9 cellular contexts compared by ENCODE assay signal in the genomic region with DNA sequence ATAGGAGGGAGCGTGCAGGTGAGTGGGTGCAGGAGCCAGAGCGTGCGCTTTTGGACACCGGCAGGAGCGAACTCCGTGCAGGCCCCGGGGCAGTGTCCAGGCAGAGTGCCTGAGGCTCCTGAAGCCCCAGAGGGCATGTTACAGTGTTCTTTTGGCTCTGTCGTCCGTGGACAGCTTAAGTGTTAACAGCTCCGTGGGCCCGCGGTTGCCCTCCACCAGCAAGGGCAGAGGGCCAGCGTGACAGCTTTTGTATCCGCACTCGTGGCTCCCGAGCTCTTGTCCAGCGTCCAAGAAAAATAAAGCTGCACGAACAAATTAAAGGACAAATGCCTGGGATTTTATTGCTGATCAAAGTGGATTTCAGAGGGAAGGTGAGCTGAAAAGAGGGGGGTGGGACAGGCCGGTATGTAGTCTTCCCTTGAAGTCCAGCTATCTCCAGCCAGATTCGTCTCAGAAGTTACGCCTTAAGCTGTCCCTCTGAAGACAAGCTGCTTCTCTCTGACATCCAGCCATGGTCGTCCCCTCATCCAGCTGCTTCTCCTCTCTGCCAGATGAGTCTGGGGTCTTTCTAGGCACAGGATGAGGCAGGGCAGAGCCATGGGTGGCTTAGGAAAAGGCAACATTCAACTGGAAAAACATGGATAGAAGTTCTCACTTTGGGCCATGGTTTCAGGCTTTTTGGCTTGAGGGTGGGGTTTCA. TPM values are rescaled to one million over a fixed set of nuclear protein-coding genes. Genes with fewer than 3 reads are reported as not detected.
DNase-seq lines count a peak whose midpoint lies in the region; ATAC-seq and TF ChIP-seq lines count a peak whose summit lies in the region.
"Had no signal": no experiment of that assay in that cellular context is flagged by ENCODE, and none has a peak within 500 bp of the region (broad histone marks: within the 10 kb centered on the region; RNA-seq: fewer than 3 reads in every experiment).

No MANE protein-coding gene starts in this region.

- POLR2A ChIA-PET in activated CD8-positive, alpha-beta T cell treated with anti-CD3 and anti-CD28 coated beads for 36 hours (lab: Charles Lee), result interaction anchor here (0.8 to 2.0 kb wide), 7 partner anchors 9 to 198 kb away, joined by 3 to 6 read pairs (median 4); partner anchors contain the start of gene CD6

- intact Hi-C loops in activated CD8-positive, alpha-beta T cell treated with anti-CD3 and anti-CD28 coated beads for 36 hours (cut with micrococcal nuclease), result no loop called here

- no peak for TF ChIP-seq CTCF in HFF-Myc (IDR thresholded peaks at IDR 0.05; ENCODE audit: low read depth, low read length, missing control alignments)
- no peak for TF ChIP-seq CTCF in activated CD8-positive, alpha-beta T cell treated with anti-CD3 and anti-CD28 coated beads for 36 hours (IDR thresholded peaks at IDR 0.05)
- no peak for TF ChIP-seq CTCF in right atrium auricular region (IDR thresholded peaks at IDR 0.05)

- peak overlapping the region; percentile 93 to 95 for H3K27ac ChIP-seq in right atrium auricular region
- H3K27ac ChIP-seq in skin epidermis, result peak overlapping the region; percentile 77 to 98 (median 93)

- peak overlapping the region; percentile 90 for H3K4me3 Mint-ChIP-seq in activated CD8-positive, alpha-beta T cell treated with anti-CD3 and anti-CD28 coated beads for 36 hours

- H3K4me1 Mint-ChIP-seq in activated CD8-positive, alpha-beta T cell treated with anti-CD3 and anti-CD28 coated beads for 36 hours (ENCODE audit: low read depth), result peaks cover 61% of the 10 kb centered on the region

- H3K4me3 ChIP-seq in HFF-Myc (replicated peaks; ENCODE audit: low read depth, low read length) (peak overlapping the region; percentile 85), right atrium auricular region (peak overlapping the region in 1 of 2 donors; percentile 83), skin epidermis (peak overlapping the region in 2 of 7 experiments; percentile 63 to 73)

- H3K4me1 ChIP-seq in right atrium auricular region, result peaks cover 0 to 51% of the 10 kb centered on the region in 2 donors

- DNase-seq in HFF-Myc (ENCODE audit: extremely low read depth, low read depth), result no peak
- DNase-seq in activated CD8-positive, alpha-beta T cell treated with anti-CD3 and anti-CD28 coated beads for 36 hours, result no peak
- DNase-seq in right atrium auricular region (ENCODE audit: low spot score), result no peak
- no peak for DNase-seq in stimulated activated CD8-positive, alpha-beta memory T cell treated with anti-CD3 and anti-CD28 coated beads, Interleukin-4, amount 100 ng/mL, for 48 hours
- DNase-seq in T1000 (lab: John Stamatoyannopoulos, UW), result no peak
- no peak for DNase-seq in hepatic stellate cell (ENCODE audit: low spot score)
- DNase-seq: activated CD4-positive, alpha-beta T cell treated with anti-CD3 and anti-CD28 coated beads, Interleukin-2, amount 50 U/mL, for 1 hour had no signal

- H3K36me3 Mint-ChIP-seq in activated CD8-positive, alpha-beta T cell treated with anti-CD3 and anti-CD28 coated beads for 36 hours (ENCODE audit: low read depth), result peaks cover 17% of the 10 kb centered on the region

- peak overlapping the region; percentile 97 for H3K27ac Mint-ChIP-seq in activated CD8-positive, alpha-beta T cell treated with anti-CD3 and anti-CD28 coated beads for 36 hours

- H3K27me3 ChIP-seq in right atrium auricular region, result no peaks in the 10 kb centered on the region

- H3K27me3 Mint-ChIP-seq in activated CD8-positive, alpha-beta T cell treated with anti-CD3 and anti-CD28 coated beads for 36 hours, result no peaks in the 10 kb centered on the region

- no peaks in the 10 kb centered on the region for H3K36me3 ChIP-seq in right atrium auricular region

- CTCF ChIA-PET in activated CD8-positive, alpha-beta T cell treated with anti-CD3 and anti-CD28 coated beads for 36 hours (lab: Charles Lee), result interaction anchor here (1.0 to 7.4 kb wide), 8 partner anchors 10 to 423 kb away, joined by 3 to 88 read pairs (median 3); partner anchors contain the start of gene PRPF19

- H3K9me3 Mint-ChIP-seq in activated CD8-positive, alpha-beta T cell treated with anti-CD3 and anti-CD28 coated beads for 36 hours, result no peaks in the 10 kb centered on the region

- no peaks in the 10 kb centered on the region for H3K9me3 ChIP-seq in right atrium auricular region

- no peak for ATAC-seq in activated CD8-positive, alpha-beta T cell treated with anti-CD3 and anti-CD28 coated beads for 36 hours
- ATAC-seq in GM19328 (IDR thresholded peaks at IDR 0.05; ENCODE audit: unreplicated experiment), result no peak

RNA-seq across cellular contexts. Expression of gene TMEM109, which starts 1.0 kb away (rescaled TPM):
- 100 to 1,000 TPM in 1 of 2 experiments, 10 to 100 TPM in 1; 93.2 to 101 TPM for total RNA-seq in activated CD8-positive, alpha-beta T cell treated with anti-CD3 and anti-CD28 coated beads for 36 hours
- total RNA-seq in right atrium auricular region, result 100 to 1,000 TPM; 119 to 124 TPM

RNA-seq across cellular contexts. Expression of gene PRPF19, which starts 6.6 kb away (rescaled TPM):
- 100 to 1,000 TPM; 142 to 150 TPM for total RNA-seq in activated CD8-positive, alpha-beta T cell treated with anti-CD3 and anti-CD28 coated beads for 36 hours
- total RNA-seq in right atrium auricular region, result 10 to 100 TPM; 20.3 to 46.2 TPM

RNA-seq across cellular contexts. Expression of gene TMEM132A, which starts 11.3 kb away (rescaled TPM):
- total RNA-seq in activated CD8-positive, alpha-beta T cell treated with anti-CD3 and anti-CD28 coated beads for 36 hours, result 1 to 10 TPM; 1.1 to 1.3 TPM
- 1 to 10 TPM; 7.5 to 8.4 TPM for total RNA-seq in right atrium auricular region

RNA-seq across cellular contexts. Expression of gene SLC15A3, which starts 39.0 kb away (rescaled TPM):
- 1 to 10 TPM; 3.9 to 4.7 TPM for total RNA-seq in activated CD8-positive, alpha-beta T cell treated with anti-CD3 and anti-CD28 coated beads for 36 hours
- total RNA-seq in right atrium auricular region, result 10 to 100 TPM; 12.9 to 17.5 TPM

RNA-seq across cellular contexts. Expression of gene ZP1, which starts 45.7 kb away (rescaled TPM):
- not detected for total RNA-seq in activated CD8-positive, alpha-beta T cell treated with anti-CD3 and anti-CD28 coated beads for 36 hours
- not detected for total RNA-seq in right atrium auricular region
